16 cellular contexts compared by ENCODE assay signal in the genomic region with DNA sequence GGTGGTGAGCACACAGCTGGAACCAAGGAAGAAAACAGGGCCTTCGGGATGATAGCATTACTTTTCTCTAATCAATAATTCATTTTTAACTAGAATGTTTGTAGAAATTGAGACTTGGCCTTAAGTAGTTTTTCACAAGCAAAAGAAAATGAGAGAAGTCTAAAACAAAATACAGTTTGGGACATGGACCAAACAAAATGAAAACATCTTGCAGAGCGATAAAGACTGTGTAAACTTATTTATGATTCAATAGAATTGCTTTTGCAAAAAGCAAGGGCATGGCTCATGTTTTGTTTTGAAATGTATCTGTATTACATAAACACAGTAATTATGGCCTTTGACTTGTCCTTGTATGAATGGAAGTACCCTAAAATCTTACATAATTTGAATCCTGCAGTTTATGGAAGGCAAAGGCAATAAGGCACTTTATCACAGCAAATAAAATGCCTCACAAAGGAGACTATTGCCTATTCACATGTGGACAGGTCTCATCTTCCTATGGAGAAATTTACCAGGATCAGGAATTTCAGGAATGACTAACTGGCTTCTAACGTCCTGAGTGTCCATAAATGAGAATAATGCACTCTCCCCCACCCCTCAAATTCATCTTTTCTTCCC.
DNase-seq lines count a peak whose midpoint lies in the region; ATAC-seq, FAIRE-seq and TF ChIP-seq lines count a peak whose summit lies in the region.
"Had no signal": no experiment of that assay in that cellular context is flagged by ENCODE, and none has a peak within 500 bp of the region (broad histone marks: within the 10 kb centered on the region; RNA-seq: fewer than 3 reads in every experiment).

No MANE protein-coding gene starts in this region.

- peak overlapping the region; percentile 31 for H3K27ac Mint-ChIP-seq in mesothelial cell of epicardium

- RAD21 ChIA-PET in HCT116 (lab: Charles Lee; ENCODE audit: low non-redundant PET in 1 of 2, low total read pairs in 2 of 2, uncharacterized antibody in 2 of 2, unreplicated experiment in 2 of 2): no interaction called here

- DNase-seq in HCT116 (ENCODE audit: low read depth, low spot score) (no peak), breast epithelium (ENCODE audit: low spot score in 2 of 2) (no peak), mesothelial cell of epicardium (ENCODE audit: low spot score in 2 of 2, unreplicated experiment in 2 of 2) (no peak), tibial artery (no peak), Kasumi-1 (lab: John Stamatoyannopoulos, UW) (no peak), GM12891 (ENCODE audit: insufficient read length, low spot score) (no peak), NCI-H1694 (lab: John Stamatoyannopoulos, UW) (no peak), DMS79 treated with DMSO at 0.1 percent for 48 hours (lab: John Stamatoyannopoulos, UW) (no peak)
- DNase-seq: lower lobe of right lung, NCI-H1436, NCI-H526, occipital lobe, Peyer's patch, T-helper 9 cell had no signal

- H3K4me3 ChIP-seq in HCT116 (replicated peaks in 1 of 2; ENCODE audit: low read depth in 1 of 2, low read length in 2 of 2): no peak overlapping the region
- no peak overlapping the region for H3K4me3 ChIP-seq in breast epithelium
- H3K4me3 ChIP-seq in tibial artery: no peak overlapping the region
- H3K4me3 ChIP-seq: lower lobe of right lung, Peyer's patch had no signal

- H3K36me3 Mint-ChIP-seq in mesothelial cell of epicardium: no peaks in the 10 kb centered on the region
- H3K36me3 Mint-ChIP-seq: brain, CD14-positive monocyte had no signal

- POLR2A ChIA-PET in HCT116 (lab: Charles Lee): interaction anchor here (0.6 kb wide), 1 partner anchor 299 kb away, joined by 4 read pairs; no protein-coding TSS in a partner anchor

- FAIRE-seq in GM12891 (lab: Jason Lieb, UNC): no peak

- peaks cover 19% of the 10 kb centered on the region for H3K4me1 Mint-ChIP-seq in mesothelial cell of epicardium
- H3K4me1 Mint-ChIP-seq: brain had no signal

- peak overlapping the region; percentile 69 for H2AFZ ChIP-seq in HCT116 (ENCODE audit: low read depth, low read length, poor library complexity, severe bottlenecking)

- no peaks in the 10 kb centered on the region for H3K27me3 Mint-ChIP-seq in mesothelial cell of epicardium (ENCODE audit: low read depth)
- H3K27me3 Mint-ChIP-seq: brain had no signal

- H3K9ac ChIP-seq in HCT116 (ENCODE audit: low read length): no peak overlapping the region

- BruUV-seq in HCT116 (replicated peaks; lab: Mats Ljungman, UMichigan): no TSS peak

- TF ChIP-seq POLR2A in HCT116 (IDR thresholded peaks at IDR 0.05; ENCODE audit: borderline replicate concordance, extremely low read depth, insufficient read depth, insufficient read length) (no peak), breast epithelium (IDR thresholded peaks at IDR 0.05) (no peak), GM12891 (IDR thresholded peaks at IDR 0.05; ENCODE audit: low read depth, low read length) (no peak)

- no peaks in the 10 kb centered on the region for H3K36me3 ChIP-seq in HCT116 (ENCODE audit: control insufficient read depth in 1 of 2, insufficient read depth in 2 of 2, low read length in 2 of 2)
- H3K36me3 ChIP-seq in breast epithelium: no peaks in the 10 kb centered on the region
- H3K36me3 ChIP-seq in tibial artery: no peaks in the 10 kb centered on the region
- H3K36me3 ChIP-seq: lower lobe of right lung, Peyer's patch had no signal

- no peak overlapping the region for H3K4me3 Mint-ChIP-seq in mesothelial cell of epicardium
- H3K4me3 Mint-ChIP-seq: brain, CD14-positive monocyte had no signal

- 0 out of 2 replicates have a peak overlapping the region, but pooled peaks have one; percentile 24 for H3K4me2 ChIP-seq in HCT116 (ENCODE audit: low read length)

- no peak for TF ChIP-seq RAD21 in HCT116 (IDR thresholded peaks at IDR 0.05; ENCODE audit: low read depth)

- H3K9me2 ChIP-seq in HCT116 (ENCODE audit: insufficient read depth): no peaks in the 10 kb centered on the region

- intact Hi-C loops in HCT116 (cut with micrococcal nuclease) (no loop called here), breast epithelium (cut with DNase I; ENCODE audit: low total_unique reads) (no loop called here), tibial artery (cut with DNase I; ENCODE audit: low total_unique reads) (loop anchor here (10.0 kb wide), 1 partner anchor 226 kb away; no protein-coding TSS in a partner anchor)

- H3K27ac ChIP-seq in HCT116 (ENCODE audit: low read depth, low read length) (no peak overlapping the region), breast epithelium (peak overlapping the region; percentile 41 to 68), tibial artery (peak overlapping the region; percentile 70 to 80)
- H3K27ac ChIP-seq: lower lobe of right lung had no signal

- peaks cover 5% of the 10 kb centered on the region for H3K9me3 Mint-ChIP-seq in mesothelial cell of epicardium
- H3K9me3 Mint-ChIP-seq: brain, CD14-positive monocyte had no signal

- H3K9me3 ChIP-seq in HCT116 (ENCODE audit: control insufficient read depth in 1 of 2, insufficient read depth in 1 of 2, low read depth in 1 of 2, low read length in 2 of 2) (no peaks in the 10 kb centered on the region), breast epithelium (no peaks in the 10 kb centered on the region), tibial artery (no peaks in the 10 kb centered on the region)
- H3K9me3 ChIP-seq: lower lobe of right lung, Peyer's patch had no signal

- TF ChIP-seq CTCF in HCT116 (IDR thresholded peaks at IDR 0.05 in 2 of 3, conservative IDR thresholded peaks at IDR 0.05 in 1 of 3; ENCODE audit: borderline replicate concordance in 1 of 3, insufficient read depth in 1 of 3, low read depth in 2 of 3, low read length in 2 of 3) (no peak), breast epithelium (IDR thresholded peaks at IDR 0.05) (no peak), mesothelial cell of epicardium (IDR thresholded peaks at IDR 0.05; ENCODE audit: unreplicated experiment) (no peak), tibial artery (IDR thresholded peaks at IDR 0.05) (no peak)

- CTCF ChIA-PET in HCT116 (lab: Charles Lee): no interaction called here

- no peaks in the 10 kb centered on the region for H4K20me1 ChIP-seq in HCT116 (ENCODE audit: insufficient read depth)

- H3K4me1 ChIP-seq in HCT116 (ENCODE audit: control insufficient read depth in 1 of 2, insufficient read depth in 2 of 2, low read length in 2 of 2) (peaks cover 0 to 27% of the 10 kb centered on the region in 2 experiments; a peak in 2 of 4 replicates), breast epithelium (peaks cover 0 to 4% of the 10 kb centered on the region in 2 donors), tibial artery (peaks cover 0 to 23% (median 15%) of the 10 kb centered on the region in 4 donors)
- H3K4me1 ChIP-seq: Peyer's patch had no signal

- no peaks in the 10 kb centered on the region for H3K79me2 ChIP-seq in HCT116 (ENCODE audit: insufficient read depth, low read length)

- H3K27me3 ChIP-seq in HCT116 (ENCODE audit: insufficient read depth, low read length) (no peaks in the 10 kb centered on the region), breast epithelium (no peaks in the 10 kb centered on the region), tibial artery (no peaks in the 10 kb centered on the region)
- H3K27me3 ChIP-seq: Peyer's patch had no signal

- no peak for ATAC-seq in HCT116
- ATAC-seq: lower lobe of right lung had no signal

TF ChIP-seq in HCT116, 20 proteins besides CTCF, POLR2A, EP300 and RAD21 (continues in another document):
- TF ChIP-seq SIN3A (IDR thresholded peaks at IDR 0.05; ENCODE audit: low read depth) (no peak), MAX (IDR thresholded peaks at IDR 0.05) (no peak), POLR2AphosphoS5 (IDR thresholded peaks at IDR 0.05; ENCODE audit: low read depth, low read length) (no peak), JUND (IDR thresholded peaks at IDR 0.05) (no peak)
- TF ChIP-seq, protein P1, sequence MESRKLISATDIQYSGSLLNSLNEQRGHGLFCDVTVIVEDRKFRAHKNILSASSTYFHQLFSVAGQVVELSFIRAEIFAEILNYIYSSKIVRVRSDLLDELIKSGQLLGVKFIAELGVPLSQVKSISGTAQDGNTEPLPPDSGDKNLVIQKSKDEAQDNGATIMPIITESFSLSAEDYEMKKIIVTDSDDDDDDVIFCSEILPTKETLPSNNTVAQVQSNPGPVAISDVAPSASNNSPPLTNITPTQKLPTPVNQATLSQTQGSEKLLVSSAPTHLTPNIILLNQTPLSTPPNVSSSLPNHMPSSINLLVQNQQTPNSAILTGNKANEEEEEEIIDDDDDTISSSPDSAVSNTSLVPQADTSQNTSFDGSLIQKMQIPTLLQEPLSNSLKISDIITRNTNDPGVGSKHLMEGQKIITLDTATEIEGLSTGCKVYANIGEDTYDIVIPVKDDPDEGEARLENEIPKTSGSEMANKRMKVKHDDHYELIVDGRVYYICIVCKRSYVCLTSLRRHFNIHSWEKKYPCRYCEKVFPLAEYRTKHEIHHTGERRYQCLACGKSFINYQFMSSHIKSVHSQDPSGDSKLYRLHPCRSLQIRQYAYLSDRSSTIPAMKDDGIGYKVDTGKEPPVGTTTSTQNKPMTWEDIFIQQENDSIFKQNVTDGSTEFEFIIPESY (IDR thresholded peaks at IDR 0.05; ENCODE audit: extremely low read depth, insufficient replicate concordance, low read length): no peak

TF ChIP-seq in GM12891, 5 proteins besides CTCF, POLR2A, EP300 and RAD21:
- TF ChIP-seq SPI1 (IDR thresholded peaks at IDR 0.05; ENCODE audit: low read depth, low read length): no peak
- TF ChIP-seq POU2F2 (IDR thresholded peaks at IDR 0.05; ENCODE audit: low read depth, low read length): no peak
- no peak for TF ChIP-seq POLR2AphosphoS5 (IDR thresholded peaks at IDR 0.05; ENCODE audit: low read depth, low read length)
- no peak for TF ChIP-seq TAF1 (IDR thresholded peaks at IDR 0.05; ENCODE audit: low read depth, low read length)
- no peak for TF ChIP-seq PAX5 (IDR thresholded peaks at IDR 0.05; ENCODE audit: insufficient read depth, low read length, severe bottlenecking)
